Comparison of ENCODE assay signal across 1 cellular context in the genomic region with DNA sequence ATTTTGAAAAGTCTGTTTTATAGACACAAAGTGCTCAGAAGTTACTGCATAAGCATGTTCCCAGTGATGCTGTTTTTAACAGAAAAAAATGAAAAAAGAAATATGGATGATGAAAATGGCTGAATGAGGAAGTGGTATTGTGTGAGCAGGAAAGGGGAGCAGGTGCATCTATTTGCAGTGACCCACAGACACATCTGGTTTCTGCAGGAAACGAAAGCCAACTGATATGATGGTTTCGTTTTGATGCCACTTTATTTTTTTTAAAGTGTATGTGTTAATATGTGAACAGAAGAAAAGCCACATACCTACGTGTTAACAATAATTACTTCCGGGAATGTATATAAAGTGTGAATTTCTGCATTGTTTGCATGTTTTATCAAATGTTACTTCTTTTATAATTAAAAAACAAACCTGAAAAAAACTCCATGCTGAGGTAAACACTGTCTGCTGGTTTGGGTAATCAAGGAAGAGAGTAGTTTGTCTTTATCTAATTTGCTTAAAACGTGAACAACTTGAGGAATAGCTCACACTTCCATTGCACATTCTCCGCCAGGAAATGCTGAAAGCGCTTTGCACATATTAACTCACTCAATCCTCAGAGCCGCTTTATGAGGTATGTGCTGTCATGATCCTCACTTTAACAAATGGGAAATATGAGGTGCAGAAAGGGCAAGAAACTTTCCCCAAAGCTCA.
TF ChIP-seq lines count a peak whose summit lies in the region.

No MANE protein-coding gene starts in this region.

TF ChIP-seq in SK-N-SH, 30 proteins besides CTCF, POLR2A, EP300 and RAD21 (continued from another document):
- TF ChIP-seq, protein P1, sequence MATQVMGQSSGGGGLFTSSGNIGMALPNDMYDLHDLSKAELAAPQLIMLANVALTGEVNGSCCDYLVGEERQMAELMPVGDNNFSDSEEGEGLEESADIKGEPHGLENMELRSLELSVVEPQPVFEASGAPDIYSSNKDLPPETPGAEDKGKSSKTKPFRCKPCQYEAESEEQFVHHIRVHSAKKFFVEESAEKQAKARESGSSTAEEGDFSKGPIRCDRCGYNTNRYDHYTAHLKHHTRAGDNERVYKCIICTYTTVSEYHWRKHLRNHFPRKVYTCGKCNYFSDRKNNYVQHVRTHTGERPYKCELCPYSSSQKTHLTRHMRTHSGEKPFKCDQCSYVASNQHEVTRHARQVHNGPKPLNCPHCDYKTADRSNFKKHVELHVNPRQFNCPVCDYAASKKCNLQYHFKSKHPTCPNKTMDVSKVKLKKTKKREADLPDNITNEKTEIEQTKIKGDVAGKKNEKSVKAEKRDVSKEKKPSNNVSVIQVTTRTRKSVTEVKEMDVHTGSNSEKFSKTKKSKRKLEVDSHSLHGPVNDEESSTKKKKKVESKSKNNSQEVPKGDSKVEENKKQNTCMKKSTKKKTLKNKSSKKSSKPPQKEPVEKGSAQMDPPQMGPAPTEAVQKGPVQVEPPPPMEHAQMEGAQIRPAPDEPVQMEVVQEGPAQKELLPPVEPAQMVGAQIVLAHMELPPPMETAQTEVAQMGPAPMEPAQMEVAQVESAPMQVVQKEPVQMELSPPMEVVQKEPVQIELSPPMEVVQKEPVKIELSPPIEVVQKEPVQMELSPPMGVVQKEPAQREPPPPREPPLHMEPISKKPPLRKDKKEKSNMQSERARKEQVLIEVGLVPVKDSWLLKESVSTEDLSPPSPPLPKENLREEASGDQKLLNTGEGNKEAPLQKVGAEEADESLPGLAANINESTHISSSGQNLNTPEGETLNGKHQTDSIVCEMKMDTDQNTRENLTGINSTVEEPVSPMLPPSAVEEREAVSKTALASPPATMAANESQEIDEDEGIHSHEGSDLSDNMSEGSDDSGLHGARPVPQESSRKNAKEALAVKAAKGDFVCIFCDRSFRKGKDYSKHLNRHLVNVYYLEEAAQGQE (IDR thresholded peaks at IDR 0.05; ENCODE audit: low read depth, low read length): no peak
- TF ChIP-seq EZH2phosphoT487 (IDR thresholded peaks at IDR 0.05; ENCODE audit: borderline replicate concordance, low read depth): no peak
- no peak for TF ChIP-seq POLR2AphosphoS5 (IDR thresholded peaks at IDR 0.05; ENCODE audit: low read depth, low read length)
- no peak for TF ChIP-seq TEAD4 (IDR thresholded peaks at IDR 0.05; ENCODE audit: borderline replicate concordance, insufficient read depth)
- no peak for TF ChIP-seq RFX5 (IDR thresholded peaks at IDR 0.05; ENCODE audit: low read length)
- no peak for TF ChIP-seq CHD2 (IDR thresholded peaks at IDR 0.05; ENCODE audit: low read length, partially characterized antibody)
- no peak for TF ChIP-seq RCOR1 (IDR thresholded peaks at IDR 0.05; ENCODE audit: low read length)
- TF ChIP-seq GATA2 (CRISPR knock-in tag; IDR thresholded peaks at IDR 0.05): no peak
- TF ChIP-seq SIN3A (IDR thresholded peaks at IDR 0.05; ENCODE audit: borderline replicate concordance, low read depth, low read length): no peak
- TF ChIP-seq FOSL2 (IDR thresholded peaks at IDR 0.05; ENCODE audit: borderline replicate concordance, low read depth): no peak
